27 cellular contexts compared by ENCODE assay signal in the genomic region with DNA sequence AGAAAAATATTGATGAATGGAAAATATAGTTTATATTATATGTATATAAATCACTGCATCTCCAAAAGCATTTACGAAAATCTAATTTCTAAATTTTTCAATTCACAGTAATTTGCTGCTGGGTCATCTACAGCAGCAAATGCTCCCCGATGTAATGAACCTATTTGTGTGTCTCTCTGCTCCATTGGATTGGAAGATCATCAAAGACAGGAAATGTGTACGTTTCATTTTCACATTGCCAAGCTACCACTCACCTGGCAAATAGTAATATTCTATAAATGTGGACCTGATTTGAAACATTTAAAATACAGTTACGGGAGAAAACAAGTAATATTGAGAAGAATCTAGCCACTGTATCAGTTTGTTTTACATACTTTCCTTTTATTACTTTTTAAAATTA.
"Had no signal": no experiment of that assay in that cellular context is flagged by ENCODE, and none has a peak within 500 bp of the region (broad histone marks: within the 10 kb centered on the region; RNA-seq: fewer than 3 reads in every experiment).

No MANE protein-coding gene starts in this region.

- H3K9me3 ChIP-seq: neutrophil, pancreas, psoas muscle, right lobe of liver, sigmoid colon, stomach, thoracic aorta, thyroid gland, tibial nerve, vagina had no signal

- ATAC-seq: naive thymus-derived CD8-positive, alpha-beta T cell; natural killer cell treated with Interleukin-12 subunit alpha and Interleukin-12 subunit beta and Interleukin-15 and Interleukin-18, amount 100 ng/mL, for 72 hours; pancreas; psoas muscle; right cardiac atrium; right lobe of liver; stimulated activated effector memory CD8-positive, alpha-beta T cell treated with anti-CD3 and anti-CD28 coated beads, Interleukin-12 subunit alpha, Interleukin-12 subunit beta, amount 100 ng/mL, for 72 hours; stimulated activated naive B cell treated with anti-CD40 and anti-IgM and Interleukin-4, amounts not matched to agents 10 μg/mL and 1 μg/mL and 100 μg/mL, for 72 hours had no signal

- H3K36me3 Mint-ChIP-seq: naive thymus-derived CD8-positive, alpha-beta T cell; natural killer cell treated with Interleukin-12 subunit alpha and Interleukin-12 subunit beta and Interleukin-15 and Interleukin-18, amount 100 ng/mL, for 72 hours; stimulated activated effector memory CD8-positive, alpha-beta T cell treated with anti-CD3 and anti-CD28 coated beads, Interleukin-12 subunit alpha, Interleukin-12 subunit beta, amount 100 ng/mL, for 72 hours; stimulated activated naive B cell treated with anti-CD40 and anti-IgM and Interleukin-4, amounts not matched to agents 10 μg/mL and 1 μg/mL and 100 μg/mL, for 72 hours had no signal

- H3K4me1 ChIP-seq: pancreas, psoas muscle, right lobe of liver, sigmoid colon, stomach, thyroid gland, upper lobe of left lung, vagina had no signal

- H3K4me3 ChIP-seq: pancreas, psoas muscle, right lobe of liver, sigmoid colon, stomach, thoracic aorta, thyroid gland, tibial nerve, upper lobe of left lung, vagina had no signal

- H3K27me3 ChIP-seq: neutrophil, pancreas, right lobe of liver, sigmoid colon, stomach, thyroid gland, tibial nerve, upper lobe of left lung, vagina had no signal

- H3K36me3 ChIP-seq: neutrophil, pancreas, right lobe of liver, sigmoid colon, stomach, thoracic aorta, thyroid gland, tibial nerve, upper lobe of left lung, vagina had no signal

- DNase-seq: naive thymus-derived CD8-positive, alpha-beta T cell; nephron progenitor cell; nucleus accumbens; pancreas; psoas muscle; right cardiac atrium; right lobe of liver; sigmoid colon; small intestine; stimulated activated CD4-positive, alpha-beta T cell treated with anti-CD3 and anti-CD28 coated beads, Interleukin-15, amount 100 ng/mL, for 24 hours; stimulated activated CD4-positive, alpha-beta T cell treated with anti-CD3 and anti-CD28 coated beads, Interleukin-2, amount 100 ng/mL, for 24 hours; stimulated activated CD4-positive, alpha-beta T cell treated with anti-CD3 and anti-CD28 coated beads, Interleukin-2, amount 100 ng/mL, for 48 hours; stimulated activated CD4-positive, alpha-beta T cell treated with anti-CD3 and anti-CD28 coated beads, Interleukin-4, amount 100 ng/mL, for 24 hours; stimulated activated naive B cell treated with anti-CD40 and anti-IgM and Interleukin-4, amounts not matched to agents 10 μg/mL and 1 μg/mL and 100 μg/mL, for 72 hours; stimulated activated naive CD4-positive, alpha-beta T cell treated with Interleukin-2 at 50 U/mL for 16 hours; stomach; thyroid gland; trophoblast cell; upper lobe of left lung had no signal

- H3K27ac Mint-ChIP-seq: naive thymus-derived CD8-positive, alpha-beta T cell; natural killer cell treated with Interleukin-12 subunit alpha and Interleukin-12 subunit beta and Interleukin-15 and Interleukin-18, amount 100 ng/mL, for 72 hours; nephron progenitor cell; stimulated activated effector memory CD8-positive, alpha-beta T cell treated with anti-CD3 and anti-CD28 coated beads, Interleukin-12 subunit alpha, Interleukin-12 subunit beta, amount 100 ng/mL, for 72 hours; stimulated activated naive B cell treated with anti-CD40 and anti-IgM and Interleukin-4, amounts not matched to agents 10 μg/mL and 1 μg/mL and 100 μg/mL, for 72 hours; stimulated activated naive CD8-positive, alpha-beta T cell treated with anti-CD3 and anti-CD28 coated beads, Interleukin-15, Interleukin-2, amounts not matched to agents 100 ng/mL and 50 ng/mL, for 24 hours had no signal

- H3K9me3 Mint-ChIP-seq: nephron progenitor cell; stimulated activated naive B cell treated with anti-CD40 and anti-IgM and Interleukin-4, amounts not matched to agents 10 μg/mL and 1 μg/mL and 100 μg/mL, for 72 hours; stimulated activated naive CD8-positive, alpha-beta T cell treated with anti-CD3 and anti-CD28 coated beads, Interleukin-15, Interleukin-2, amounts not matched to agents 100 ng/mL and 50 ng/mL, for 24 hours had no signal

- H3K4me1 Mint-ChIP-seq: naive thymus-derived CD8-positive, alpha-beta T cell; neural crest cell; stimulated activated effector memory CD8-positive, alpha-beta T cell treated with anti-CD3 and anti-CD28 coated beads, Interleukin-12 subunit alpha, Interleukin-12 subunit beta, amount 100 ng/mL, for 72 hours; stimulated activated naive B cell treated with anti-CD40 and anti-IgM and Interleukin-4, amounts not matched to agents 10 μg/mL and 1 μg/mL and 100 μg/mL, for 72 hours had no signal

- H3K27ac ChIP-seq: neutrophil, pancreas, psoas muscle, right lobe of liver, sigmoid colon, stomach, thoracic aorta, thyroid gland, tibial nerve, upper lobe of left lung, vagina had no signal

- H3K27me3 Mint-ChIP-seq: natural killer cell treated with Interleukin-12 subunit alpha and Interleukin-12 subunit beta and Interleukin-15 and Interleukin-18, amount 100 ng/mL, for 72 hours; stimulated activated naive CD8-positive, alpha-beta T cell treated with anti-CD3 and anti-CD28 coated beads, Interleukin-15, Interleukin-2, amounts not matched to agents 100 ng/mL and 50 ng/mL, for 24 hours had no signal

- H3K4me3 Mint-ChIP-seq: naive thymus-derived CD8-positive, alpha-beta T cell; natural killer cell treated with Interleukin-12 subunit alpha and Interleukin-12 subunit beta and Interleukin-15 and Interleukin-18, amount 100 ng/mL, for 72 hours; nephron progenitor cell; neural crest cell; stimulated activated effector memory CD8-positive, alpha-beta T cell treated with anti-CD3 and anti-CD28 coated beads, Interleukin-12 subunit alpha, Interleukin-12 subunit beta, amount 100 ng/mL, for 72 hours; stimulated activated naive B cell treated with anti-CD40 and anti-IgM and Interleukin-4, amounts not matched to agents 10 μg/mL and 1 μg/mL and 100 μg/mL, for 72 hours; stimulated activated naive CD8-positive, alpha-beta T cell treated with anti-CD3 and anti-CD28 coated beads, Interleukin-15, Interleukin-2, amounts not matched to agents 100 ng/mL and 50 ng/mL, for 24 hours had no signal
